23 cellular contexts compared by ENCODE assay signal in genomic region chrX:31178769-31179125, GRCh38.
DNase-seq lines count a peak whose midpoint lies in the region; ATAC-seq, FAIRE-seq and TF ChIP-seq lines count a peak whose summit lies in the region.
"Had no signal": no experiment of that assay in that cellular context is flagged by ENCODE, and none has a peak within 500 bp of the region (broad histone marks: within the 10 kb centered on the region; RNA-seq: fewer than 3 reads in every experiment).

No MANE protein-coding gene starts in this region.

- H3K27me3 Mint-ChIP-seq in mesothelial cell of epicardium (ENCODE audit: low read depth): no peaks in the 10 kb centered on the region

- CTCF ChIA-PET in OCI-LY7 (lab: Charles Lee; ENCODE audit: unreplicated experiment): no interaction called here

- H4K20me1 ChIP-seq in OCI-LY7 (ENCODE audit: insufficient read depth, low read length): no peaks in the 10 kb centered on the region

- H3K27ac Mint-ChIP-seq in mesothelial cell of epicardium: no peak overlapping the region

- no TSS peak for BruUV-seq in OCI-LY7 (replicated peaks; lab: Mats Ljungman, UMichigan)

- H3K27me3 ChIP-seq in psoas muscle (ENCODE audit: insufficient read depth in 3 of 3, low read length in 2 of 3): no peaks in the 10 kb centered on the region
- H3K27me3 ChIP-seq: BE2C, MG63 had no signal

- in situ Hi-C loops in GM13976 (cut with MboI; ENCODE audit: low sequenced_read_pairs, unreplicated experiment): no loop called here

- H3K4me1 ChIP-seq in OCI-LY7 (ENCODE audit: insufficient read depth, low read length, poor library complexity, severe bottlenecking) (peaks cover 66% of the 10 kb centered on the region), psoas muscle (no peaks in the 10 kb centered on the region)
- H3K4me1 ChIP-seq: A549, BE2C had no signal

- H3K4me3 Mint-ChIP-seq in mesothelial cell of epicardium: no peak overlapping the region

- H3K36me3 Mint-ChIP-seq in mesothelial cell of epicardium: peaks cover 17% of the 10 kb centered on the region

- no peak for DNase-seq in OCI-LY7 (ENCODE audit: low spot score)
- peak; percentile 1 for DNase-seq in fibroblast of peridontal ligament (ENCODE audit: extremely low read depth)
- no peak for DNase-seq in psoas muscle
- no peak for DNase-seq in inferior parietal cortex (ENCODE audit: extremely low spot score)
- no peak for DNase-seq in frontal cortex (ENCODE audit: low spot score in 2 of 2)
- DNase-seq in GM13976 (ENCODE audit: low spot score): no peak
- no peak for DNase-seq in mesothelial cell of epicardium (ENCODE audit: low spot score in 2 of 2, unreplicated experiment in 2 of 2)
- DNase-seq: BE2C, DMS53, EL, GF-D8, Kasumi-1, MG63, NCI-H1417, NCI-H1694 treated with DMSO at 0.1 percent for 48 hours, NCI-H446, NCI-H526, PC-3, RPMI8226, SHP77 had no signal

- WGBS in psoas muscle, 3 donors: 63 to 93% (median 84%) methylated on average over 2 of the region's 2 CpGs

- intact Hi-C loops in OCI-LY7 (cut with micrococcal nuclease; ENCODE audit: unreplicated experiment) (loop anchor here (2.0 kb wide), 1 partner anchor 42 kb away; no protein-coding TSS in a partner anchor), psoas muscle (cut with DNase I) (no loop called here)

- no peaks in the 10 kb centered on the region for H3K79me2 ChIP-seq in OCI-LY7 (ENCODE audit: insufficient read depth, low read depth, low read length)

- no peak for TF ChIP-seq CTCF in OCI-LY7 (conservative IDR thresholded peaks at IDR 0.05; ENCODE audit: low read length)
- TF ChIP-seq CTCF in psoas muscle (IDR thresholded peaks at IDR 0.05): no peak
- TF ChIP-seq CTCF in GM13976 (IDR thresholded peaks at IDR 0.05; ENCODE audit: borderline replicate concordance, control extremely low read depth, extremely low read depth, insufficient read depth, missing control alignments): no peak
- no peak for TF ChIP-seq CTCF in mesothelial cell of epicardium (IDR thresholded peaks at IDR 0.05; ENCODE audit: unreplicated experiment)

- H3K36me3 ChIP-seq in OCI-LY7 (ENCODE audit: insufficient read depth, low read length) (peaks cover 54% of the 10 kb centered on the region), psoas muscle (ENCODE audit: insufficient read depth in 1 of 2, low read depth in 1 of 2) (no peaks in the 10 kb centered on the region)
- H3K36me3 ChIP-seq: BE2C, MG63 had no signal

- 0 out of 2 replicates have a peak overlapping the region, but pooled peaks have one; percentile 53 for H3K4me2 ChIP-seq in OCI-LY7 (ENCODE audit: low read length)
- H3K4me2 ChIP-seq: A549 had no signal

- no peaks in the 10 kb centered on the region for H3K9me2 ChIP-seq in OCI-LY7 (ENCODE audit: insufficient read depth, low read length)

- FAIRE-seq in frontal cortex (lab: Jason Lieb, UNC): no peak
- FAIRE-seq: D721Med had no signal

- POLR2A ChIA-PET in OCI-LY7 (lab: Charles Lee): no interaction called here

- H3K4me3 ChIP-seq in OCI-LY7 (ENCODE audit: low read depth, low read length, poor library complexity, severe bottlenecking): no peak overlapping the region
- no peak overlapping the region for H3K4me3 ChIP-seq in psoas muscle
- H3K4me3 ChIP-seq: A549, MG63 had no signal

- H3K9me3 Mint-ChIP-seq in mesothelial cell of epicardium: peaks cover 40% of the 10 kb centered on the region

- peak; percentile 10 for ATAC-seq in GM18867 (IDR thresholded peaks at IDR 0.05; ENCODE audit: unreplicated experiment)
- ATAC-seq in psoas muscle: peak in 3 of 4 donors; percentile 32 to 52 (median 46)
- ATAC-seq: A549, PC-3 had no signal

- peak overlapping the region; percentile 67 for H3K27ac ChIP-seq in OCI-LY7 (ENCODE audit: low read depth, low read length, poor library complexity, severe bottlenecking)
- no peak overlapping the region for H3K27ac ChIP-seq in psoas muscle
- H3K27ac ChIP-seq: A549 had no signal

- H3K9me3 ChIP-seq in OCI-LY7 (ENCODE audit: low read length) (no peaks in the 10 kb centered on the region), psoas muscle (no peaks in the 10 kb centered on the region)
- H3K9me3 ChIP-seq: A549, BE2C, MG63 had no signal

- peaks cover 19% of the 10 kb centered on the region for H3K4me1 Mint-ChIP-seq in mesothelial cell of epicardium

- H2AFZ ChIP-seq in OCI-LY7 (ENCODE audit: low read length): no peak overlapping the region
